In genomic region chr2:109685453-109685852, GRCh38 we compare ENCODE assay signal across 17 cellular contexts.
DNase-seq lines count a peak whose midpoint lies in the region; ATAC-seq and TF ChIP-seq lines count a peak whose summit lies in the region.
"Had no signal": no experiment of that assay in that cellular context is flagged by ENCODE, and none has a peak within 500 bp of the region (broad histone marks: within the 10 kb centered on the region; RNA-seq: fewer than 3 reads in every experiment).

No MANE protein-coding gene starts in this region.

- intact Hi-C loops in cardiac septum (cut with DNase I) = no loop called here
- intact Hi-C loops in Right ventricle myocardium inferior (cut with DNase I) = no loop called here

- WGBS in liver = 74% methylated on average over 4 of the region's 4 CpGs

- H3K27me3 ChIP-seq in liver (ENCODE audit: control insufficient read depth in 4 of 4, insufficient read depth in 4 of 4, low read length in 3 of 4) (no peaks in the 10 kb centered on the region), rectal smooth muscle tissue (ENCODE audit: control insufficient read depth, insufficient read depth, low read length) (no peaks in the 10 kb centered on the region)
- H3K27me3 ChIP-seq: BLaER1 had no signal

- ATAC-seq in Right ventricle myocardium inferior = no peak
- ATAC-seq in HG03520 (IDR thresholded peaks at IDR 0.05; ENCODE audit: unreplicated experiment) = no peak
- ATAC-seq: GM23338 had no signal

- no peak for TF ChIP-seq RAD21 in liver (IDR thresholded peaks at IDR 0.05)

- H3K9ac ChIP-seq in liver (ENCODE audit: low read depth in 1 of 2, low read length in 2 of 2) = no peak overlapping the region
- H3K9ac ChIP-seq in rectal smooth muscle tissue (ENCODE audit: low read length) = no peak overlapping the region
- H3K9ac ChIP-seq: BLaER1 had no signal

- no peaks in the 10 kb centered on the region for H3K36me3 ChIP-seq in liver (ENCODE audit: control insufficient read depth in 4 of 4, insufficient read depth in 3 of 4, low read depth in 1 of 4, low read length in 3 of 4)
- H3K36me3 ChIP-seq in rectal smooth muscle tissue (ENCODE audit: control insufficient read depth, insufficient read depth, low read length) = no peaks in the 10 kb centered on the region
- H3K36me3 ChIP-seq: BLaER1 had no signal

- no peak for TF ChIP-seq CTCF in liver (IDR thresholded peaks at IDR 0.05; ENCODE audit: low read depth, low read length, missing input control)

- no peak overlapping the region for H3K4me3 ChIP-seq in liver (ENCODE audit: low read depth in 1 of 3, low read length in 3 of 3)
- H3K4me3 ChIP-seq in rectal smooth muscle tissue (ENCODE audit: low read length) = no peak overlapping the region
- H3K4me3 ChIP-seq: BLaER1, GM23338 had no signal

- no peaks in the 10 kb centered on the region for H3K9me3 ChIP-seq in liver (ENCODE audit: control insufficient read depth in 4 of 4, low read length in 3 of 4)
- H3K9me3 ChIP-seq: BLaER1 had no signal

- H3K27ac ChIP-seq in liver (ENCODE audit: low read depth in 1 of 2, low read length in 2 of 2) (no peak overlapping the region), rectal smooth muscle tissue (ENCODE audit: low read depth, low read length) (peak overlapping the region; percentile 79)
- H3K27ac ChIP-seq: 22Rv1, BLaER1 had no signal

- DNase-seq in cardiac septum (ENCODE audit: low spot score) (peak; percentile 38), Right ventricle myocardium inferior (ENCODE audit: missing footprints) (no peak), SIG-M5 (lab: John Stamatoyannopoulos, UW) (no peak), OCI-M2 (lab: John Stamatoyannopoulos, UW; ENCODE audit: unreplicated experiment) (no peak), NCI-H2029 (lab: John Stamatoyannopoulos, UW) (no peak)
- DNase-seq: CD8-positive, alpha-beta memory T cell; Karpas-422; NCI-H1417; NCI-H1930; NCI-H510A treated with DMSO at 0.1 percent for 48 hours; SHP77 treated with DMSO at 0.1 percent for 48 hours had no signal

- peaks cover 5 to 28% (median 16%) of the 10 kb centered on the region in 4 donors for H3K4me1 ChIP-seq in liver (ENCODE audit: control insufficient read depth in 4 of 4, insufficient read depth in 4 of 4, low read length in 3 of 4)
- peaks cover 32% of the 10 kb centered on the region for H3K4me1 ChIP-seq in rectal smooth muscle tissue (ENCODE audit: control insufficient read depth, insufficient read depth, low read length)
- H3K4me1 ChIP-seq: BLaER1 had no signal

TF ChIP-seq in liver, 16 proteins besides CTCF, POLR2A, EP300 and RAD21:
- TF ChIP-seq RXRA (IDR thresholded peaks at IDR 0.05) (peak; percentile 15 to 57), ATF3 (IDR thresholded peaks at IDR 0.05) (no peak), SP1 (IDR thresholded peaks at IDR 0.05) (peak; percentile 34), YY1 (IDR thresholded peaks at IDR 0.05) (no peak), NR2F2 (IDR thresholded peaks at IDR 0.05) (peak; percentile 82), HNF4G (IDR thresholded peaks at IDR 0.05) (no peak)
